19 cellular contexts compared by ENCODE assay signal in the genomic region with DNA sequence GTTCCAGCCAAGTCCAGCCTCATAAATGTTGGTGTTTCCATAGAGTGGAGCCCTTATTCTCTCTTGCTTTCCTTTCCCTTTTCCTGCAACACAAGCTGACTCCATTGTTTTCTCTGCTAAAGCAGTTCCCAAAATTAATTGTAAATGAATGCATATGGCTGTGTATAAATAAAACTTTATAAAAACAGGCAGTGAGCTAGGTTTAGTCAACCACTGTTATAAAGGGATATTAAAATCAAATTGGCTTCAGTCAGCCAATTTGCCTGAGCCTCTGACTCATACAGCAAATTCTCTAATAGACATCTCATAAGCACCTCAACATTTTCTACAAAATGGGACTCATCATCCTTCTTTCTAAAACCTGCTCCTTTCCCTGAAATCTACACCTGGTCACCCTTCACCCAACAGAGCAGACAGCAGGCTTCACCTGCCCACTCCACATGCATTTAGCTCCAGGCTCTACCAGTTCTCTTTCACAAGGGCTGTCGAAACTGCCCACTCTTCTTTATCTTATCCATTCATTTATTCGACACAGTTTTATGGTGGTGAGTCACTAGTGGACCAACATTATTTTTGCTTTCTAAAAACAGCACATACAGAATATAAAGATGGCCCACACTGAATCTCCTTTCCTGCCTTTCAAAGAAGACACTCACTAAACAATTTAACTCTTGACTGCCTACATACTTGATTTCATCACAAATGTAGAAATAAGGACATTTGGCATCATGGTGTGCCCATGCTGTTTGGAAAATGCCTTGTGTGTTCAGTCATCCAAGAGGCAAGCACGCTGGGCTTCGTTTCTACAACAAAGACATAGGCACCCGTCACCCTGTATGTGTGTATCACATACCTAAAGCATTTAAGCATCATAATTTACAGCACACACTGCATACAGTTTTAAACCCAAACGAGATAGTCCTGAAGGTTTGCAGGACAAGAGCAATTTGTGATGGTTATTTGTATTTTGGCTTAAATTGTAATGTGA.
DNase-seq lines count a peak whose midpoint lies in the region; ATAC-seq, FAIRE-seq and TF ChIP-seq lines count a peak whose summit lies in the region.
"Had no signal": no experiment of that assay in that cellular context is flagged by ENCODE, and none has a peak within 500 bp of the region (broad histone marks: within the 10 kb centered on the region; RNA-seq: fewer than 3 reads in every experiment).

No MANE protein-coding gene starts in this region.

- DNase-seq in A172 (ENCODE audit: low spot score) = peak; percentile 54
- peak; percentile 39 for DNase-seq in PC-3
- peak; percentile 10 for DNase-seq in choroid plexus epithelial cell (ENCODE audit: low read depth)
- DNase-seq in NCI-H524 (lab: John Stamatoyannopoulos, UW) = no peak
- no peak for DNase-seq in SHP77 treated with DMSO at 0.1 percent for 48 hours (lab: John Stamatoyannopoulos, UW)
- no peak for DNase-seq in activated CD4-positive, alpha-beta memory T cell treated with anti-CD3 and anti-CD28 coated beads for 36 hours
- DNase-seq in HTR-8/SVneo (ENCODE audit: insufficient read length, low spot score) = no peak
- DNase-seq: H7, KBM-7, NCI-H1105, NCI-H2029 treated with DMSO at 0.1 percent for 48 hours, NCI-H2171, NCI-H446 treated with DMSO at 0.1 percent for 48 hours, Peyer's patch had no signal

- H3K4me1 ChIP-seq in HEK293 (ENCODE audit: control insufficient read depth, insufficient read depth, low read length) (no peaks in the 10 kb centered on the region), PC-3 (ENCODE audit: insufficient read depth, low read length) (no peaks in the 10 kb centered on the region)
- H3K4me1 ChIP-seq: A549, Peyer's patch had no signal

- peaks cover 5% of the 10 kb centered on the region for H3K4me1 Mint-ChIP-seq in activated CD4-positive, alpha-beta memory T cell treated with anti-CD3 and anti-CD28 coated beads for 36 hours (ENCODE audit: low read depth)

- TF ChIP-seq CTCF in HEK293 (tag by site-specific recombination; IDR thresholded peaks at IDR 0.05) = no peak
- TF ChIP-seq CTCF in PC-3 (conservative IDR thresholded peaks at IDR 0.05; ENCODE audit: low read depth, low read length) = no peak
- no peak for TF ChIP-seq CTCF in choroid plexus epithelial cell (conservative IDR thresholded peaks at IDR 0.05; ENCODE audit: low read depth, low read length)

- no peak overlapping the region for H3K4me3 Mint-ChIP-seq in activated CD4-positive, alpha-beta memory T cell treated with anti-CD3 and anti-CD28 coated beads for 36 hours
- H3K4me3 Mint-ChIP-seq: B cell, CD14-positive monocyte had no signal

- H3K4me3 ChIP-seq in HEK293 (ENCODE audit: low read depth, low read length) = no peak overlapping the region
- no peak overlapping the region for H3K4me3 ChIP-seq in PC-3 (ENCODE audit: low read length)
- H3K4me3 ChIP-seq in choroid plexus epithelial cell (ENCODE audit: low read depth, low read length) = no peak overlapping the region
- H3K4me3 ChIP-seq: A549, Peyer's patch had no signal

- no peak overlapping the region for H3K9ac ChIP-seq in PC-3 (ENCODE audit: low read length)

- peaks cover 45% of the 10 kb centered on the region for H3K27me3 ChIP-seq in PC-3 (ENCODE audit: low read length)
- H3K27me3 ChIP-seq: Peyer's patch had no signal

- no peaks in the 10 kb centered on the region for H3K9me2 ChIP-seq in PC-3 (replicated peaks; ENCODE audit: low read length)

- no peaks in the 10 kb centered on the region for H3K36me3 ChIP-seq in HEK293 (ENCODE audit: control insufficient read depth in 2 of 2, insufficient read depth in 1 of 2, low read length in 2 of 2)
- H3K36me3 ChIP-seq in PC-3 (ENCODE audit: low read depth, low read length) = no peaks in the 10 kb centered on the region
- H3K36me3 ChIP-seq: Peyer's patch had no signal

- FAIRE-seq in HTR-8/SVneo (lab: Jason Lieb, UNC) = no peak
- FAIRE-seq: A549, HepG2 had no signal

- H3K9me3 ChIP-seq in HEK293 (ENCODE audit: control insufficient read depth, insufficient read depth, low read depth, low read length) (no peaks in the 10 kb centered on the region), PC-3 (ENCODE audit: low read length) (no peaks in the 10 kb centered on the region)
- H3K9me3 ChIP-seq: A549, Peyer's patch had no signal

- POLR2A ChIA-PET in HEK293 (lab: Yijun Ruan, JAX) (no interaction called here), PC-3 (lab: Charles Lee; ENCODE audit: unreplicated experiment) (interaction anchor here (0.6 kb wide), 1 partner anchor 196 kb away, joined by 4 read pairs; no protein-coding TSS in a partner anchor)
- POLR2A ChIA-PET in activated CD4-positive, alpha-beta memory T cell treated with anti-CD3 and anti-CD28 coated beads for 36 hours (lab: Charles Lee) = no interaction called here

- H3K36me3 Mint-ChIP-seq in activated CD4-positive, alpha-beta memory T cell treated with anti-CD3 and anti-CD28 coated beads for 36 hours = no peaks in the 10 kb centered on the region
- H3K36me3 Mint-ChIP-seq: CD14-positive monocyte had no signal

- peak; percentile 51 for ATAC-seq in PC-3
- ATAC-seq: A549, HepG2 had no signal

- H3K79me2 ChIP-seq in PC-3 (ENCODE audit: low read length) = no peaks in the 10 kb centered on the region

- H4K20me1 ChIP-seq in PC-3 (ENCODE audit: low read length) = no peaks in the 10 kb centered on the region

- no peak overlapping the region for H3K27ac ChIP-seq in HEK293 (ENCODE audit: extremely low read depth, low read depth, low read length)
- no peak overlapping the region for H3K27ac ChIP-seq in PC-3 (ENCODE audit: low read length)
- H3K27ac ChIP-seq: A549, Peyer's patch had no signal

- H2AFZ ChIP-seq in PC-3 (ENCODE audit: low read length) = no peak overlapping the region

- no peak overlapping the region for H3K4me2 ChIP-seq in PC-3 (ENCODE audit: low read length)
- H3K4me2 ChIP-seq: A549 had no signal

- H3F3A ChIP-seq in PC-3 (ENCODE audit: low read length, unreplicated experiment) = no peaks in the 10 kb centered on the region

- H3K27ac Mint-ChIP-seq in activated CD4-positive, alpha-beta memory T cell treated with anti-CD3 and anti-CD28 coated beads for 36 hours = no peak overlapping the region
- H3K27ac Mint-ChIP-seq: B cell, CD14-positive monocyte had no signal

- peaks cover 21% of the 10 kb centered on the region for H3K27me3 Mint-ChIP-seq in activated CD4-positive, alpha-beta memory T cell treated with anti-CD3 and anti-CD28 coated beads for 36 hours
- H3K27me3 Mint-ChIP-seq: B cell had no signal

- CTCF ChIA-PET in HEK293 (lab: Yijun Ruan, JAX) = interaction anchor here (0.6 to 1.1 kb wide), 5 partner anchors 32 to 489 kb away, joined by 3 read pairs; no protein-coding TSS in a partner anchor
- CTCF ChIA-PET in PC-3 (lab: Charles Lee) = no interaction called here
- CTCF ChIA-PET in activated CD4-positive, alpha-beta memory T cell treated with anti-CD3 and anti-CD28 coated beads for 36 hours (lab: Charles Lee) = no interaction called here

- no TSS peak for BruUV-seq in PC-3 (replicated peaks; lab: Mats Ljungman, UMichigan)

- intact Hi-C loops in PC-3 (cut with micrococcal nuclease) = no loop called here
- intact Hi-C loops in activated CD4-positive, alpha-beta memory T cell treated with anti-CD3 and anti-CD28 coated beads for 36 hours (cut with micrococcal nuclease) = no loop called here

- no peaks in the 10 kb centered on the region for H3K9me3 Mint-ChIP-seq in activated CD4-positive, alpha-beta memory T cell treated with anti-CD3 and anti-CD28 coated beads for 36 hours

TF ChIP-seq in HEK293, 187 proteins besides CTCF, POLR2A, EP300 and RAD21:
- TF ChIP-seq SP2 (tag by site-specific recombination; IDR thresholded peaks at IDR 0.05) (no peak), EGR2 (tag by site-specific recombination; IDR thresholded peaks at IDR 0.05; ENCODE audit: low read depth) (peak; percentile 60), ZNF335 (tag by site-specific recombination; conservative IDR thresholded peaks at IDR 0.05) (0 out of 2 replicates have a peak, but pooled peaks have one; percentile 11), ZNF184 (tag by site-specific recombination; IDR thresholded peaks at IDR 0.05) (no peak), ZFHX2 (tag by site-specific recombination; conservative IDR thresholded peaks at IDR 0.05) (peak; percentile 52), ZFP37 (tag by site-specific recombination; IDR thresholded peaks at IDR 0.05) (0 out of 2 replicates have a peak, but pooled peaks have one; percentile 46), ZNF549 (tag by site-specific recombination; IDR thresholded peaks at IDR 0.05) (no peak)
- TF ChIP-seq, protein P1, sequence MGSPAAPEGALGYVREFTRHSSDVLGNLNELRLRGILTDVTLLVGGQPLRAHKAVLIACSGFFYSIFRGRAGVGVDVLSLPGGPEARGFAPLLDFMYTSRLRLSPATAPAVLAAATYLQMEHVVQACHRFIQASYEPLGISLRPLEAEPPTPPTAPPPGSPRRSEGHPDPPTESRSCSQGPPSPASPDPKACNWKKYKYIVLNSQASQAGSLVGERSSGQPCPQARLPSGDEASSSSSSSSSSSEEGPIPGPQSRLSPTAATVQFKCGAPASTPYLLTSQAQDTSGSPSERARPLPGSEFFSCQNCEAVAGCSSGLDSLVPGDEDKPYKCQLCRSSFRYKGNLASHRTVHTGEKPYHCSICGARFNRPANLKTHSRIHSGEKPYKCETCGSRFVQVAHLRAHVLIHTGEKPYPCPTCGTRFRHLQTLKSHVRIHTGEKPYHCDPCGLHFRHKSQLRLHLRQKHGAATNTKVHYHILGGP (tag by site-specific recombination; IDR thresholded peaks at IDR 0.05) = peak; percentile 24; the same call in 1 of the 2 replicates

Comparison
In these comparisons a context has a peak if more than half of its experiments do, and no peak if none do; other contexts are left out.
1. DNase-seq: peak in A172 (single experiment), PC-3 (single experiment) and choroid plexus epithelial cell (single experiment); none in NCI-H524 (0 of 2), SHP77 treated with DMSO at 0.1 percent for 48 hours (single experiment), activated CD4-positive, alpha-beta memory T cell treated with anti-CD3 and anti-CD28 coated beads for 36 hours (single experiment) and HTR-8/SVneo (single experiment).